15 cellular contexts compared by ENCODE assay signal in genomic region chr16:65069090-65069489, GRCh38. TPM values are rescaled to one million over a fixed set of nuclear protein-coding genes. Genes with fewer than 3 reads are reported as not detected.
A peak's percentile ranks its signal among the peaks of the same experiment; 100 is the strongest.
DNase-seq lines count a peak whose midpoint lies in the region; ATAC-seq and TF ChIP-seq lines count a peak whose summit lies in the region.
"Had no signal": no experiment of that assay in that cellular context is flagged by ENCODE, and none has a peak within 500 bp of the region (broad histone marks: within the 10 kb centered on the region; RNA-seq: fewer than 3 reads in every experiment).

No MANE protein-coding gene starts in this region.

- DNase-seq in A172 (ENCODE audit: low spot score) (peak; percentile 44), HFF-Myc (ENCODE audit: extremely low read depth, low read depth) (peak; percentile 63), astrocyte of the cerebellum (ENCODE audit: low read depth) (peak; percentile 75), iris pigment epithelial cell (ENCODE audit: low read depth) (peak; percentile 89), NCI-H510A (lab: John Stamatoyannopoulos, UW) (no peak), globus pallidus (ENCODE audit: low spot score) (no peak), upper lobe of right lung (no peak)
- DNase-seq: ACHN; activated CD4-positive, alpha-beta T cell treated with anti-CD3 and anti-CD28 coated beads, Interleukin-2, amount 50 U/mL, for 48 hours; NCI-H1048; T-helper 9 cell had no signal

- TF ChIP-seq POLR2A in GM18505 (IDR thresholded peaks at IDR 0.05; ENCODE audit: borderline replicate concordance, extremely low read depth, insufficient read depth, insufficient read length), result no peak

- H3K9me3 ChIP-seq in upper lobe of right lung, result no peaks in the 10 kb centered on the region
- H3K9me3 ChIP-seq: neutrophil, thoracic aorta had no signal

- no peak for ATAC-seq in GM18505 (IDR thresholded peaks at IDR 0.05; ENCODE audit: unreplicated experiment)
- ATAC-seq in upper lobe of right lung, result no peak
- ATAC-seq: activated T-helper 17 cell treated with anti-CD3 and anti-CD28 coated beads, Interleukin-2, amount 50 U/mL, for 72 hours had no signal

- in situ Hi-C loops in astrocyte of the cerebellum (cut with HindIII; ENCODE audit: low sequenced_read_pairs), result no loop called here

- H3K36me3 ChIP-seq in upper lobe of right lung, result no peaks in the 10 kb centered on the region
- H3K36me3 ChIP-seq: neutrophil, thoracic aorta had no signal

- H3K27ac ChIP-seq in upper lobe of right lung, result no peak overlapping the region
- H3K27ac ChIP-seq: neutrophil, thoracic aorta had no signal

- TF ChIP-seq CTCF in HFF-Myc (IDR thresholded peaks at IDR 0.05; ENCODE audit: low read depth, low read length, missing control alignments) (no peak), astrocyte of the cerebellum (IDR thresholded peaks at IDR 0.05; ENCODE audit: low read depth, low read length, missing control alignments) (no peak), upper lobe of right lung (IDR thresholded peaks at IDR 0.05) (no peak)

- H3K4me3 ChIP-seq in HFF-Myc (replicated peaks; ENCODE audit: low read depth, low read length), result no peak overlapping the region
- no peak overlapping the region for H3K4me3 ChIP-seq in astrocyte of the cerebellum (ENCODE audit: low read depth, low read length)
- no peak overlapping the region for H3K4me3 ChIP-seq in upper lobe of right lung
- H3K4me3 ChIP-seq: thoracic aorta had no signal

- intact Hi-C loops in upper lobe of right lung (cut with DNase I), result no loop called here

- no peaks in the 10 kb centered on the region for H3K27me3 ChIP-seq in upper lobe of right lung
- H3K27me3 ChIP-seq: neutrophil had no signal

- no peaks in the 10 kb centered on the region for H3K4me1 ChIP-seq in upper lobe of right lung

RNA-seq across cellular contexts. Expression of gene CDH11, which starts 52.8 kb away (rescaled TPM):
- total RNA-seq in A172 (2014; rRNA removed; shearing (Covaris generic)), result 23.8 and 26.9 TPM in 2 replicates
- 176 TPM for total RNA-seq in upper lobe of right lung
- total RNA-seq: activated T-helper 17 cell treated with anti-CD3 and anti-CD28 coated beads, Interleukin-2, amount 50 U/mL, for 72 hours had no signal

Comparison
In these comparisons a context has a peak if more than half of its experiments do, and no peak if none do; other contexts are left out.
1. DNase-seq: peak in A172 (single experiment), HFF-Myc (single experiment), astrocyte of the cerebellum (single experiment) and iris pigment epithelial cell (single experiment); none in NCI-H510A (single experiment), globus pallidus (single experiment) and upper lobe of right lung (single experiment).